9 cellular contexts compared by ENCODE assay signal in genomic region chr13:29428310-29428991, GRCh38.
DNase-seq lines count a peak whose midpoint lies in the region; ATAC-seq and TF ChIP-seq lines count a peak whose summit lies in the region.
"Had no signal": no experiment of that assay in that cellular context is flagged by ENCODE, and none has a peak within 500 bp of the region (broad histone marks: within the 10 kb centered on the region; RNA-seq: fewer than 3 reads in every experiment).

No MANE protein-coding gene starts in this region.

- no peaks in the 10 kb centered on the region for H3K9me2 ChIP-seq in PC-3 (replicated peaks; ENCODE audit: low read length)

- POLR2A ChIA-PET in PC-3 (lab: Charles Lee; ENCODE audit: unreplicated experiment), result no interaction called here

- no peaks in the 10 kb centered on the region for H3K79me2 ChIP-seq in PC-3 (ENCODE audit: low read length)

- H3K9me3 ChIP-seq in PC-3 (ENCODE audit: low read length) (no peaks in the 10 kb centered on the region), gastroesophageal sphincter (no peaks in the 10 kb centered on the region)

- H4K20me1 ChIP-seq in PC-3 (ENCODE audit: low read length), result no peaks in the 10 kb centered on the region

- ATAC-seq in PC-3 (peak; percentile 29; the same call in 1 of the 2 replicates), gastroesophageal sphincter (peak; percentile 88), GM21360 (IDR thresholded peaks at IDR 0.05; ENCODE audit: unreplicated experiment) (no peak), GM18511 (IDR thresholded peaks at IDR 0.05; ENCODE audit: unreplicated experiment) (no peak)

- H3K4me1 ChIP-seq in PC-3 (ENCODE audit: insufficient read depth, low read length), result no peaks in the 10 kb centered on the region
- peaks cover 0 to 38% (median 0%) of the 10 kb centered on the region in 3 donors for H3K4me1 ChIP-seq in gastroesophageal sphincter

- H3K4me2 ChIP-seq in PC-3 (ENCODE audit: low read length), result no peak overlapping the region

- CTCF ChIA-PET in PC-3 (lab: Charles Lee), result no interaction called here

- H3K27me3 ChIP-seq in PC-3 (ENCODE audit: low read length) (peaks cover 66% of the 10 kb centered on the region), gastroesophageal sphincter (peaks cover 11% of the 10 kb centered on the region)

- no peaks in the 10 kb centered on the region for H3F3A ChIP-seq in PC-3 (ENCODE audit: low read length, unreplicated experiment)

- no peak for TF ChIP-seq POLR2A in gastroesophageal sphincter (IDR thresholded peaks at IDR 0.05)

- BruUV-seq in PC-3 (replicated peaks; lab: Mats Ljungman, UMichigan), result no TSS peak

- DNase-seq in GM03348 (ENCODE audit: low spot score) (peak; percentile 81), PC-3 (no peak), posterior cingulate gyrus (peak in 9 of 10 donors; percentile 19 to 91 (median 47)), CD1c-positive myeloid dendritic cell (ENCODE audit: extremely low spot score) (no peak)
- no peak for DNase-seq in activated naive CD4-positive, alpha-beta T cell treated with Interleukin-2 at 50 U/mL for 16 hours

- no peak overlapping the region for H3K27ac ChIP-seq in PC-3 (ENCODE audit: low read length)
- peak overlapping the region; percentile 21 to 87 (median 83) for H3K27ac ChIP-seq in gastroesophageal sphincter
- H3K27ac ChIP-seq: epithelial cell of prostate had no signal

- intact Hi-C loops in PC-3 (cut with micrococcal nuclease) (no loop called here), posterior cingulate gyrus (cut with DNase I) (no loop called here)

- no peak for TF ChIP-seq EP300 in gastroesophageal sphincter (IDR thresholded peaks at IDR 0.05)

- no peaks in the 10 kb centered on the region for H3K36me3 ChIP-seq in PC-3 (ENCODE audit: low read depth, low read length)
- H3K36me3 ChIP-seq in gastroesophageal sphincter, result no peaks in the 10 kb centered on the region

- WGBS in gastroesophageal sphincter (ENCODE audit: low coverage in 1 of 2), 2 donors, result 3 to 10% methylated on average over 3 to 18 of the region's 31 CpGs

- H3K9ac ChIP-seq in PC-3 (ENCODE audit: low read length), result no peak overlapping the region

- TF ChIP-seq CTCF in PC-3 (conservative IDR thresholded peaks at IDR 0.05; ENCODE audit: low read depth, low read length) (no peak), gastroesophageal sphincter (IDR thresholded peaks at IDR 0.05) (peak in 2 of 4 experiments; percentile 35 to 37)

- H2AFZ ChIP-seq in PC-3 (ENCODE audit: low read length), result no peak overlapping the region

- H3K4me3 ChIP-seq in PC-3 (ENCODE audit: low read length) (no peak overlapping the region), gastroesophageal sphincter (peak overlapping the region; percentile 40 to 58)

Comparison
In these comparisons a context has a peak if more than half of its experiments do, and no peak if none do; other contexts are left out.
1. DNase-seq: peak in GM03348 (single experiment) and posterior cingulate gyrus (9 of 10); none in PC-3 (single experiment), CD1c-positive myeloid dendritic cell (single experiment) and activated naive CD4-positive, alpha-beta T cell treated with Interleukin-2 at 50 U/mL for 16 hours (single experiment).
2. ATAC-seq: peak in PC-3 (single experiment) and gastroesophageal sphincter (single experiment); none in GM21360 (single experiment) and GM18511 (single experiment).